ENCODE assay signal across 8 cellular contexts in genomic region chr5:147578228-147579024, GRCh38.
DNase-seq lines count a peak whose midpoint lies in the region; ATAC-seq and TF ChIP-seq lines count a peak whose summit lies in the region.

No MANE protein-coding gene starts in this region.

- DNase-seq in AG08396 (ENCODE audit: low spot score) (peak; percentile 35), HCT116 (ENCODE audit: low read depth, low spot score) (peak; percentile 41), NCI-H82 (lab: John Stamatoyannopoulos, UW) (peak; percentile 54), dermis microvascular lymphatic vessel endothelial cell (ENCODE audit: low read depth in 2 of 2) (peak; percentile 45 to 60), nephron progenitor cell (peak; percentile 9)
- no peak for DNase-seq in effector CD8-positive, alpha-beta T cell (lab: John Stamatoyannopoulos, UW)

- peaks cover 21% of the 10 kb centered on the region for H3K9me3 Mint-ChIP-seq in nephron progenitor cell

- TF ChIP-seq POLR2A in HCT116 (IDR thresholded peaks at IDR 0.05; ENCODE audit: borderline replicate concordance, extremely low read depth, insufficient read depth, insufficient read length) = no peak

- no peak overlapping the region for H3K4me2 ChIP-seq in HCT116 (ENCODE audit: low read length)

- peak; percentile 84 for TF ChIP-seq RAD21 in HCT116 (IDR thresholded peaks at IDR 0.05; ENCODE audit: low read depth)

- peaks cover 16% of the 10 kb centered on the region for H3K4me1 Mint-ChIP-seq in nephron progenitor cell

- no peak overlapping the region for H3K27ac Mint-ChIP-seq in nephron progenitor cell

- no peaks in the 10 kb centered on the region for H3K9me2 ChIP-seq in HCT116 (ENCODE audit: insufficient read depth)

- H3K27ac ChIP-seq in HCT116 (ENCODE audit: low read depth, low read length) = no peak overlapping the region

- H3K4me3 Mint-ChIP-seq in nephron progenitor cell = peak overlapping the region; percentile 39

- H3K79me2 ChIP-seq in HCT116 (ENCODE audit: insufficient read depth, low read length) = no peaks in the 10 kb centered on the region

- no peaks in the 10 kb centered on the region for H3K27me3 ChIP-seq in HCT116 (ENCODE audit: insufficient read depth, low read length)

- H4K20me1 ChIP-seq in HCT116 (ENCODE audit: insufficient read depth) = no peaks in the 10 kb centered on the region

- POLR2A ChIA-PET in HCT116 (lab: Charles Lee) = interaction anchor here (1.0 kb wide), 1 partner anchor 124 kb away, joined by 7 read pairs; no protein-coding TSS in a partner anchor

- TF ChIP-seq CTCF in HCT116 (IDR thresholded peaks at IDR 0.05 in 2 of 3, conservative IDR thresholded peaks at IDR 0.05 in 1 of 3; ENCODE audit: borderline replicate concordance in 1 of 3, insufficient read depth in 1 of 3, low read depth in 2 of 3, low read length in 2 of 3) (peak; percentile 52 to 78 (median 71); a peak in 5 of 6 replicates), nephron progenitor cell (IDR thresholded peaks at IDR 0.05) (peak; percentile 64)

- H3K36me3 ChIP-seq in HCT116 (ENCODE audit: control insufficient read depth in 1 of 2, insufficient read depth in 2 of 2, low read length in 2 of 2) = no peaks in the 10 kb centered on the region

- no peaks in the 10 kb centered on the region for H3K9me3 ChIP-seq in HCT116 (ENCODE audit: control insufficient read depth in 1 of 2, insufficient read depth in 1 of 2, low read depth in 1 of 2, low read length in 2 of 2)

- BruUV-seq in HCT116 (replicated peaks; lab: Mats Ljungman, UMichigan) = no TSS peak

- ATAC-seq in HCT116 (peak; percentile 64), HG02763 (IDR thresholded peaks at IDR 0.05; ENCODE audit: unreplicated experiment) (no peak), GM21723 (IDR thresholded peaks at IDR 0.05; ENCODE audit: unreplicated experiment) (no peak)

- no peak overlapping the region for H2AFZ ChIP-seq in HCT116 (ENCODE audit: low read depth, low read length, poor library complexity, severe bottlenecking)

- H3K4me1 ChIP-seq in HCT116 (ENCODE audit: control insufficient read depth in 1 of 2, insufficient read depth in 2 of 2, low read length in 2 of 2) = no peaks in the 10 kb centered on the region

- H3K4me3 ChIP-seq in HCT116 (replicated peaks in 1 of 2; ENCODE audit: low read depth in 1 of 2, low read length in 2 of 2) = no peak overlapping the region

- intact Hi-C loops in HCT116 (cut with micrococcal nuclease) = loop anchor here (1.0 to 5.0 kb wide), 4 partner anchors 114 to 1046 kb away; no protein-coding TSS in a partner anchor

- H3K27me3 Mint-ChIP-seq in nephron progenitor cell (ENCODE audit: low read depth, poor library complexity) = peaks cover 2% of the 10 kb centered on the region

- H3K36me3 Mint-ChIP-seq in nephron progenitor cell (ENCODE audit: low read depth) = no peaks in the 10 kb centered on the region

- no peak overlapping the region for H3K9ac ChIP-seq in HCT116 (ENCODE audit: low read length)

- CTCF ChIA-PET in HCT116 (lab: Charles Lee) = interaction anchor here (0.6 to 4.0 kb wide), 30 partner anchors 9 to 1045 kb away, joined by 3 to 49 read pairs (median 4); no protein-coding TSS in a partner anchor

- RAD21 ChIA-PET in HCT116 (lab: Charles Lee; ENCODE audit: low non-redundant PET in 1 of 2, low total read pairs in 2 of 2, uncharacterized antibody in 2 of 2, unreplicated experiment in 2 of 2) = interaction anchor here in 1 of 2 experiments (0.6 to 1.1 kb wide), 3 partner anchors 93 to 354 kb away, joined by 3 read pairs; no protein-coding TSS in a partner anchor

TF ChIP-seq in HCT116, 20 proteins besides CTCF, POLR2A, EP300 and RAD21:
- TF ChIP-seq, protein P1, sequence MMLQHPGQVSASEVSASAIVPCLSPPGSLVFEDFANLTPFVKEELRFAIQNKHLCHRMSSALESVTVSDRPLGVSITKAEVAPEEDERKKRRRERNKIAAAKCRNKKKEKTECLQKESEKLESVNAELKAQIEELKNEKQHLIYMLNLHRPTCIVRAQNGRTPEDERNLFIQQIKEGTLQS (IDR thresholded peaks at IDR 0.05) = no peak
- TF ChIP-seq CBX3 (IDR thresholded peaks at IDR 0.05; ENCODE audit: low read depth) (no peak), REST (IDR thresholded peaks at IDR 0.05; ENCODE audit: low read depth) (no peak)
TF ChIP-seq in HCT116: peak in this region for 0.
